15 cellular contexts compared by ENCODE assay signal in genomic region chr21:20040768-20041167, GRCh38.
DNase-seq lines count a peak whose midpoint lies in the region; ATAC-seq and TF ChIP-seq lines count a peak whose summit lies in the region.
"Had no signal": no experiment of that assay in that cellular context is flagged by ENCODE, and none has a peak within 500 bp of the region (broad histone marks: within the 10 kb centered on the region; RNA-seq: fewer than 3 reads in every experiment).

No MANE protein-coding gene starts in this region.

- no peak for TF ChIP-seq POLR2A in vagina (IDR thresholded peaks at IDR 0.05)

- TF ChIP-seq CTCF in 22Rv1 (IDR thresholded peaks at IDR 0.05) = peak; percentile 72
- TF ChIP-seq CTCF in hepatocyte (IDR thresholded peaks at IDR 0.05; ENCODE audit: poor library complexity) = peak; percentile 55
- no peak for TF ChIP-seq CTCF in vagina (IDR thresholded peaks at IDR 0.05)

- in situ Hi-C loops in SK-MEL-5 (cut with HindIII; ENCODE audit: low pct_unique_long_range_greater_than_20kb, low sequenced_read_pairs) = no loop called here

- H3K4me1 ChIP-seq in hepatocyte (ENCODE audit: insufficient read depth) (no peaks in the 10 kb centered on the region), vagina (no peaks in the 10 kb centered on the region)
- H3K4me1 ChIP-seq: right atrium auricular region had no signal

- H3K27me3 ChIP-seq in hepatocyte = no peaks in the 10 kb centered on the region
- H3K27me3 ChIP-seq in vagina = no peaks in the 10 kb centered on the region
- H3K27me3 ChIP-seq: brain microvascular endothelial cell, right atrium auricular region had no signal

- no peaks in the 10 kb centered on the region for H4K20me1 ChIP-seq in hepatocyte (ENCODE audit: insufficient read depth, poor library complexity, severe bottlenecking)

- H3K36me3 ChIP-seq in hepatocyte (replicated peaks; ENCODE audit: insufficient read depth, low read depth) (no peaks in the 10 kb centered on the region), vagina (no peaks in the 10 kb centered on the region)
- H3K36me3 ChIP-seq: brain microvascular endothelial cell, right atrium auricular region had no signal

- H3K79me2 ChIP-seq in hepatocyte = no peaks in the 10 kb centered on the region

- no peak overlapping the region for H3K4me2 ChIP-seq in hepatocyte

- no peaks in the 10 kb centered on the region for H3K9me2 ChIP-seq in hepatocyte (replicated peaks; ENCODE audit: insufficient read depth)

- intact Hi-C loops in vagina (cut with DNase I) = no loop called here

- peak; percentile 34 for DNase-seq in DMS53 (lab: John Stamatoyannopoulos, UW)
- peak; percentile 11 for DNase-seq in SK-MEL-5 (ENCODE audit: low read depth, low spot score)
- DNase-seq in hepatocyte (ENCODE audit: low spot score) = peak; percentile 24
- no peak for DNase-seq in vagina (ENCODE audit: extremely low spot score in 2 of 2)
- DNase-seq in left lobe of liver (ENCODE audit: low spot score) = no peak
- DNase-seq: activated CD4-positive, alpha-beta T cell treated with anti-CD3 and anti-CD28 coated beads, Interleukin-2, amount 50 U/mL, for 4 hours; brain microvascular endothelial cell; hypothalamus; substantia nigra had no signal

- H3K4me3 ChIP-seq in hepatocyte (no peak overlapping the region), vagina (no peak overlapping the region)
- H3K4me3 ChIP-seq: mucosa of descending colon, right atrium auricular region, SK-N-MC had no signal

- H3K27ac ChIP-seq in 22Rv1 (no peak overlapping the region), hepatocyte (no peak overlapping the region), vagina (no peak overlapping the region)
- H3K27ac ChIP-seq: brain microvascular endothelial cell, right atrium auricular region, SK-N-MC had no signal

- WGBS in hepatocyte (ENCODE audit: low lambda C conversion rate, missing lambda C conversion rate) = 82% methylated on average over 2 of the region's 2 CpGs

- H2AFZ ChIP-seq in hepatocyte = no peak overlapping the region

- H3K9me3 ChIP-seq in hepatocyte (ENCODE audit: low read depth) = no peaks in the 10 kb centered on the region
- no peaks in the 10 kb centered on the region for H3K9me3 ChIP-seq in vagina
- H3K9me3 ChIP-seq: mucosa of descending colon, right atrium auricular region had no signal

- ATAC-seq in left lobe of liver (no peak), HG03025 (IDR thresholded peaks at IDR 0.05; ENCODE audit: low FRiP score, unreplicated experiment) (no peak), HG02678 (IDR thresholded peaks at IDR 0.05; ENCODE audit: unreplicated experiment) (no peak)
- ATAC-seq: mucosa of descending colon had no signal

Comparison
In these comparisons a context has a peak if more than half of its experiments do, and no peak if none do; other contexts are left out.
1. CTCF ChIP-seq: peak in 22Rv1 (single experiment) and hepatocyte (single experiment); none in vagina (0 of 3).
2. DNase-seq: peak in DMS53 (single experiment), SK-MEL-5 (single experiment) and hepatocyte (single experiment); none in vagina (0 of 2) and left lobe of liver (single experiment).